7 cellular contexts compared by ENCODE assay signal in the genomic region with DNA sequence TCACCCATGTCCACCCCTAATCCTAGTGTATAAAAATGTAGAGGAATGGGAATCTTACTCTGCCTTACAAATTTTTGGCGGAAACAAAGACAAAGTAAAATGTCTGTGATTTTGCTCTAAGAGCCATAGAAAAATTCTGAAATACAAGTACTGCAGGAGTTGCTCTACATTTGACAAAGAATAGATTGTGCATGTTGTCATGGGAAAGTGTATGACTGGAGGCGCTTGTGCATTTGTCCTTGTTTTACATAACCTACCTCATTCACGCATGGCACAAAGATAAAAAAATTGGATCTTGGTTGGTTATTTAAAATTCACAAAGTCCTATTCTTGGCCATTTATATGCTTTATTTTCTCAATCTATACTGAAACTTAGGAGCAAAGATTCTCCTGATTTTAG. TPM values are rescaled to one million over a fixed set of nuclear protein-coding genes. Genes with fewer than 3 reads are reported as not detected.
"Had no signal": no experiment of that assay in that cellular context is flagged by ENCODE, and none has a peak within 500 bp of the region (broad histone marks: within the 10 kb centered on the region; RNA-seq: fewer than 3 reads in every experiment).

No MANE protein-coding gene starts in this region.

- DNase-seq: H9, HCEC 1CT, IMR-90 had no signal

- H3K4me3 ChIP-seq: GM23338, K562 had no signal

RNA-seq across cellular contexts. Expression of gene TUSC7, which starts 2.0 kb away (rescaled TPM):
- total RNA-seq: GM23338, H1, H9, HT-29, IMR-90, K562 had no signal
